ENCODE assay signal across 8 cellular contexts in genomic region chr1:37561794-37562132, GRCh38. TPM values are rescaled to one million over a fixed set of nuclear protein-coding genes. Genes with fewer than 3 reads are reported as not detected.
DNase-seq lines count a peak whose midpoint lies in the region; ATAC-seq, FAIRE-seq and TF ChIP-seq lines count a peak whose summit lies in the region.

No MANE protein-coding gene starts in this region.

- TF ChIP-seq POLR2A in GM12892 (IDR thresholded peaks at IDR 0.05; ENCODE audit: low read depth, low read length) = no peak
- TF ChIP-seq POLR2A in breast epithelium (IDR thresholded peaks at IDR 0.05) = no peak

- H3K27me3 ChIP-seq in SJCRH30 = no peaks in the 10 kb centered on the region
- H3K27me3 ChIP-seq in breast epithelium = no peaks in the 10 kb centered on the region
- no peaks in the 10 kb centered on the region for H3K27me3 ChIP-seq in neural cell (ENCODE audit: insufficient read depth, low read depth, low read length)
- no peaks in the 10 kb centered on the region for H3K27me3 ChIP-seq in right atrium auricular region

- no peak overlapping the region for H3K4me3 ChIP-seq in SJCRH30
- H3K4me3 ChIP-seq in breast epithelium = no peak overlapping the region
- no peak overlapping the region for H3K4me3 ChIP-seq in neural cell (ENCODE audit: low read length)
- H3K4me3 ChIP-seq in right atrium auricular region = no peak overlapping the region

- H3K27ac ChIP-seq in SJCRH30 (no peak overlapping the region), breast epithelium (no peak overlapping the region), neural cell (ENCODE audit: low read length) (no peak overlapping the region), right atrium auricular region (no peak overlapping the region)

- H3K9ac ChIP-seq in neural cell (ENCODE audit: low read length) = no peak overlapping the region

- ATAC-seq in HG03175 (IDR thresholded peaks at IDR 0.05; ENCODE audit: unreplicated experiment) (no peak), HG03097 (IDR thresholded peaks at IDR 0.05; ENCODE audit: low FRiP score, unreplicated experiment) (no peak)

- H3K4me2 ChIP-seq in neural cell (ENCODE audit: low read length) = no peak overlapping the region

- no peak for TF ChIP-seq EP300 in neural cell (conservative IDR thresholded peaks at IDR 0.05; ENCODE audit: poor library complexity, severe bottlenecking)

- peak; percentile 32 for TF ChIP-seq RAD21 in neural cell (conservative IDR thresholded peaks at IDR 0.05)

- DNase-seq in ACHN (peak; percentile 12), GM12892 (ENCODE audit: insufficient read length) (peak; percentile 47), SJCRH30 (peak; percentile 23 to 35), breast epithelium (ENCODE audit: low spot score in 2 of 2) (no peak), right atrium auricular region (ENCODE audit: low spot score) (no peak)

- H3K4me1 ChIP-seq in SJCRH30 = no peaks in the 10 kb centered on the region
- no peaks in the 10 kb centered on the region for H3K4me1 ChIP-seq in breast epithelium
- peaks cover 0 to 9% of the 10 kb centered on the region in 2 donors for H3K4me1 ChIP-seq in right atrium auricular region

- FAIRE-seq in GM12892 (lab: Jason Lieb, UNC) = peak; percentile 73

- H3K36me3 ChIP-seq in SJCRH30 (peaks cover 36% of the 10 kb centered on the region), breast epithelium (peaks cover 10% of the 10 kb centered on the region), neural cell (ENCODE audit: insufficient read depth, low read length) (peaks cover 3% of the 10 kb centered on the region), right atrium auricular region (peaks cover 22% of the 10 kb centered on the region)

- H4K20me1 ChIP-seq in neural cell (ENCODE audit: insufficient read depth) = no peaks in the 10 kb centered on the region

- TF ChIP-seq CTCF in breast epithelium (IDR thresholded peaks at IDR 0.05) (peak; percentile 21 to 40 (median 24)), neural cell (IDR thresholded peaks at IDR 0.05; ENCODE audit: poor library complexity, severe bottlenecking) (peak; percentile 52), right atrium auricular region (IDR thresholded peaks at IDR 0.05) (peak in 1 of 2 donors; percentile 35)

- no peaks in the 10 kb centered on the region for H3K9me2 ChIP-seq in neural cell (ENCODE audit: insufficient read depth, low read length)

- peaks cover 9% of the 10 kb centered on the region for H3K79me2 ChIP-seq in neural cell (replicated peaks; ENCODE audit: insufficient read depth, low read length)

- no peak overlapping the region for H2AFZ ChIP-seq in neural cell (ENCODE audit: low read depth, low read length)

- in situ Hi-C loops in ACHN (cut with HindIII; ENCODE audit: low pct_ligation_motif_present, low pct_unique_long_range_greater_than_20kb, low sequenced_read_pairs) = no loop called here

- no peaks in the 10 kb centered on the region for H3K9me3 ChIP-seq in SJCRH30 (replicated peaks)
- H3K9me3 ChIP-seq in breast epithelium = no peaks in the 10 kb centered on the region
- no peaks in the 10 kb centered on the region for H3K9me3 ChIP-seq in neural cell (ENCODE audit: low read length)
- no peaks in the 10 kb centered on the region for H3K9me3 ChIP-seq in right atrium auricular region

- intact Hi-C loops in breast epithelium (cut with DNase I; ENCODE audit: low total_unique reads) = loop anchor here (5.0 kb wide), 1 partner anchor 286 kb away; no protein-coding TSS in a partner anchor

- no peaks in the 10 kb centered on the region for H3F3A ChIP-seq in neural cell (ENCODE audit: insufficient read depth, low read length, poor library complexity, severe bottlenecking)

TF ChIP-seq in neural cell, 6 proteins besides CTCF, POLR2A, EP300 and RAD21:
- TF ChIP-seq TAF1 (IDR thresholded peaks at IDR 0.05; ENCODE audit: low read depth) (no peak), POLR2AphosphoS5 (IDR thresholded peaks at IDR 0.05) (no peak), SMC3 (conservative IDR thresholded peaks at IDR 0.05; ENCODE audit: poor library complexity) (peak; percentile 25)

RNA-seq across cellular contexts. Expression of gene DNALI1, which starts 5.0 kb away (rescaled TPM):
- polyA plus RNA-seq in GM12892 (2012; ENCODE audit: missing spikeins) = 0.23 TPM
- total RNA-seq in SJCRH30 (2014; rRNA removed; shearing (Covaris generic)) = 10.0 and 10.1 TPM in 2 replicates
- total RNA-seq in breast epithelium (10 to 100 TPM in 2 of 3 donors, 1 to 10 TPM in 1; 4.6 to 29.4 (median 20.6) TPM), right atrium auricular region (1 to 10 TPM; 3.9 to 6.1 TPM)
- polyA plus RNA-seq in neural cell = 33.5 and 35.0 TPM in 2 replicates
- 14.6 and 15.0 TPM in 2 replicates for polyA minus RNA-seq in neural cell

RNA-seq across cellular contexts. Expression of gene SNIP1, which starts 7.7 kb away (rescaled TPM):
- polyA plus RNA-seq in GM12892 (2012; ENCODE audit: missing spikeins) = 5.8 TPM
- total RNA-seq in SJCRH30 (2014; rRNA removed; shearing (Covaris generic)) = 13.0 and 17.0 TPM in 2 replicates
- total RNA-seq in breast epithelium (10 to 100 TPM; 11.4 to 22.7 (median 14.7) TPM), right atrium auricular region (10 to 100 TPM in 1 of 2 donors, 1 to 10 TPM in 1; 4.4 to 12.0 TPM)
- polyA plus RNA-seq in neural cell = 9.5 and 15.7 TPM in 2 replicates
- polyA minus RNA-seq in neural cell = 29.9 and 36.5 TPM in 2 replicates

RNA-seq across cellular contexts. Expression of gene GNL2, which starts 34.0 kb away (rescaled TPM):
- 60.4 TPM for polyA plus RNA-seq in GM12892 (2012; ENCODE audit: missing spikeins)
- total RNA-seq in SJCRH30 (2014; rRNA removed; shearing (Covaris generic)) = 115 and 119 TPM in 2 replicates
- 10 to 100 TPM; 36.8 to 71.8 (median 63.1) TPM for total RNA-seq in breast epithelium
- polyA plus RNA-seq in neural cell = 31.6 and 31.7 TPM in 2 replicates
- polyA minus RNA-seq in neural cell = 55.8 and 57.4 TPM in 2 replicates
- 10 to 100 TPM; 15.4 to 22.2 TPM for total RNA-seq in right atrium auricular region

RNA-seq across cellular contexts. Expression of gene MEAF6, which starts 47.2 kb away (rescaled TPM):
- polyA plus RNA-seq in GM12892 (2012; ENCODE audit: missing spikeins) = 45.3 TPM
- 71.1 and 82.3 TPM in 2 replicates for total RNA-seq in SJCRH30 (2014; rRNA removed; shearing (Covaris generic))
- total RNA-seq in breast epithelium (100 to 1,000 TPM in 1 of 3 donors, 10 to 100 TPM in 2; 78.2 to 140 (median 87.2) TPM), right atrium auricular region (10 to 100 TPM; 50.4 to 61.0 TPM)
- polyA plus RNA-seq in neural cell = 333 and 351 TPM in 2 replicates
- 249 and 353 TPM in 2 replicates for polyA minus RNA-seq in neural cell

Comparison
In these comparisons a context has a peak if more than half of its experiments do, and no peak if none do; other contexts are left out.
1. DNase-seq: peak in ACHN (single experiment), GM12892 (single experiment) and SJCRH30 (2 of 2); none in breast epithelium (0 of 2) and right atrium auricular region (single experiment).